17 cellular contexts compared by ENCODE assay signal in the genomic region with DNA sequence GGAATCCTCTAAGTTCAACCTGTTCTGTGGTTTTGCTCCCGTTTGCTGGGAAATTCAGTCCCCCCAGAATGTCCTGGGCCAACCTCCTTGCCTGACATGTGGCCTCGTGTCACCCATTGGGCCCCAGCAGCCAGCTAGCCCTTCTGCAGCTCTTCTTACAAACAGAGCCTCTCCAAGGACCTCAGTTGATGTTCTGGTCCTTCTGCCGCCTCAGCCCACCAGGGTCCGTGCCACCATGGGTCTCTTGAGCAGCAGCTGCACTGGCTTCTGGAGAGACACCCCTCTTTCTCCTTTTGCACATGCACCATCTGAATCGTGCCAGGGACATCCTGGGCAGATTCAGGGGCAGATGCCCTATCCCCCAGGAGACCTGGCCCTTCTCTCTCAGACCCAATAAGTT.
DNase-seq lines count a peak whose midpoint lies in the region; ATAC-seq, FAIRE-seq and TF ChIP-seq lines count a peak whose summit lies in the region.
"Had no signal": no experiment of that assay in that cellular context is flagged by ENCODE, and none has a peak within 500 bp of the region (broad histone marks: within the 10 kb centered on the region; RNA-seq: fewer than 3 reads in every experiment).

No MANE protein-coding gene starts in this region.

- no peaks in the 10 kb centered on the region for H3K27me3 ChIP-seq in H7 (ENCODE audit: control insufficient read depth, insufficient read depth, low read length)
- H3K27me3 ChIP-seq in sigmoid colon = peaks cover 0 to 43% (median 18%) of the 10 kb centered on the region in 3 donors

- intact Hi-C loops in kidney (cut with DNase I) = no loop called here
- intact Hi-C loops in sigmoid colon (cut with DNase I) = no loop called here

- DNase-seq in D721Med (ENCODE audit: insufficient read length, low spot score) (peak; percentile 9), H7 (peak; percentile 16), kidney (peak; percentile 30), sigmoid colon (peak; percentile 36), AG20443 (ENCODE audit: low spot score) (no peak), kidney glomerular epithelial cell (lab: John Stamatoyannopoulos, UW) (no peak)
- DNase-seq: AML-193, DMS53, GF-D8, GM23248, IMR-90 had no signal

- no peak for TF ChIP-seq CTCF in D721Med (IDR thresholded peaks at IDR 0.05; ENCODE audit: insufficient read depth, missing control alignments)
- no peak for TF ChIP-seq CTCF in kidney (IDR thresholded peaks at IDR 0.05; ENCODE audit: borderline replicate concordance, extremely low read depth, insufficient read depth)
- TF ChIP-seq CTCF in sigmoid colon (IDR thresholded peaks at IDR 0.05) = no peak

- H3K36me3 ChIP-seq in H7 (replicated peaks; ENCODE audit: control insufficient read depth, insufficient read depth, low read length) (no peaks in the 10 kb centered on the region), kidney (ENCODE audit: control insufficient read depth in 1 of 2, insufficient read depth in 2 of 2, low read length in 2 of 2) (no peaks in the 10 kb centered on the region), sigmoid colon (no peaks in the 10 kb centered on the region)
- H3K36me3 ChIP-seq: BLaER1 had no signal

- H3K9me3 ChIP-seq in kidney (ENCODE audit: control insufficient read depth in 1 of 2, low read length in 2 of 2) = no peaks in the 10 kb centered on the region
- H3K9me3 ChIP-seq in sigmoid colon = no peaks in the 10 kb centered on the region
- H3K9me3 ChIP-seq: BLaER1, Caco-2 had no signal

- no peak for FAIRE-seq in D721Med (lab: Jason Lieb, UNC)
- no peak for FAIRE-seq in kidney (lab: Jason Lieb, UNC)
- FAIRE-seq: GM18507, H54 had no signal

- WGBS in sigmoid colon, 2 donors = 59 to 75% methylated on average over 5 of the region's 5 CpGs

- no peak for ATAC-seq in GM21717 (IDR thresholded peaks at IDR 0.05; ENCODE audit: unreplicated experiment)
- ATAC-seq in HG03280 (IDR thresholded peaks at IDR 0.05; ENCODE audit: unreplicated experiment) = no peak

- H3K4me3 ChIP-seq in H7 (ENCODE audit: insufficient read depth, low read depth, low read length) (no peak overlapping the region), kidney (ENCODE audit: low read length in 2 of 2) (no peak overlapping the region), sigmoid colon (no peak overlapping the region)
- H3K4me3 ChIP-seq: BLaER1, GM23248 had no signal

- H3K9ac ChIP-seq in kidney (ENCODE audit: low read length in 2 of 2) = no peak overlapping the region
- H3K9ac ChIP-seq: BLaER1, GM23248 had no signal

- TF ChIP-seq POLR2A in sigmoid colon (IDR thresholded peaks at IDR 0.05) = no peak

- no peak for TF ChIP-seq EP300 in sigmoid colon (IDR thresholded peaks at IDR 0.05)

- H3K27ac ChIP-seq in kidney (ENCODE audit: low read depth in 2 of 2, low read length in 2 of 2) (no peak overlapping the region), sigmoid colon (no peak overlapping the region)
- H3K27ac ChIP-seq: BLaER1, GM23248 had no signal

- H3K4me1 ChIP-seq in kidney (ENCODE audit: control insufficient read depth in 1 of 2, insufficient read depth in 1 of 2, low read depth in 1 of 2, low read length in 2 of 2) (no peaks in the 10 kb centered on the region), sigmoid colon (no peaks in the 10 kb centered on the region)
- H3K4me1 ChIP-seq: BLaER1 had no signal

Comparison
In these comparisons a context has a peak if more than half of its experiments do, and no peak if none do; other contexts are left out.
1. DNase-seq: peak in D721Med (single experiment), H7 (single experiment), kidney (single experiment) and sigmoid colon (single experiment); none in AG20443 (single experiment) and kidney glomerular epithelial cell (single experiment).